ENCODE assay signal across 17 cellular contexts in the genomic region with DNA sequence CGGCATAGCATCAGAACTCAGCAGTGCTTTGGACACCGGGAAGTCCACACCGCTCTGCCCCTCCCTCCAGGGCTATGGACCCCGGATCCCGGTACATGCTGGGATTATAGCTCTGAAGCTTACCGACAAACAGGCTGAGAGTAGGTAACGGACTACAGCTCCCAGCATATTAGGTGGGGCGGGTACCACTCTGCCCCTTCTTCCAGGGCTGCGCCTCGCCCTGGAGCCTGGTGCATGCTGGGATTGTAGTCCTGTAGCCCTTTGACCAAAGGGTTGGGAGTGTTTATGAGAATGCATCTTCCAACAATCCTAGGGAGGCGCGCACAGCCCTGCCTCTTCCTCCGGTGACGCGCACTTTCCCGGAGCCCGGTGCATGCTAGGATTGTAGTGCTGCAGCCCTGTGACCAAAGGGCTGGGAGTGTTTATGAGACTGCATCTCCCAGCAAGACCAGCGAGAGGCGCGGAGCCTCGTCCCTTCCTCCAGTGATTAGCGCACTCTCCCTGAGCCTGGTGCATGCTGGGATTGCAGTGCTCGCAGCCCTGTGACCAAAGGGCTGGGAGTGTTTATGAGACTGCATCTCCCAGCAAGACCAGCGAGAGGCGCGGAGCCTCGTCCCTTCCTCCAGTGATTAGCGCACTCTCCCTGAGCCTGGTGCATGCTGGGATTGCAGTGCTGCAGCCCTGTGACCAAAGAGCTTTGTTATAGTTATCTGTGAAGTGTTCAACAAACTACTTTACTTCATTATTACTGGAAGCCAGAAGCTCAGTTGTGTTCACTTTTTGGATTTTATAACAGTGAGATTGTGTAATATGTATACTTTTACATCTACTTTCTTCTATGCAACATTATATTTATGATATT. TPM values are rescaled to one million over a fixed set of nuclear protein-coding genes. Genes with fewer than 3 reads are reported as not detected.
"Had no signal": no experiment of that assay in that cellular context is flagged by ENCODE, and none has a peak within 500 bp of the region (broad histone marks: within the 10 kb centered on the region; RNA-seq: fewer than 3 reads in every experiment).

No MANE protein-coding gene starts in this region.

RNA-seq across cellular contexts. Expression of a gene that starts 14.7 kb away (rescaled TPM):
- total RNA-seq: chondrocyte, esophagus mucosa, fibroblast of lung, gastroesophageal sphincter, left ventricle myocardium superior, lung, omental fat pad, psoas muscle, right lobe of liver, spleen, subcutaneous adipose tissue, thoracic aorta, transverse colon had no signal
- polyA plus RNA-seq: fibroblast of lung, immature natural killer cell, keratinocyte, lung, psoas muscle, spleen had no signal

RNA-seq across cellular contexts. Expression of a gene that starts 22.6 kb away (rescaled TPM):
- total RNA-seq: chondrocyte, dorsolateral prefrontal cortex, esophagus mucosa, fibroblast of lung, gastroesophageal sphincter, left ventricle myocardium superior, lung, omental fat pad, psoas muscle, right lobe of liver, spleen, subcutaneous adipose tissue, thoracic aorta, transverse colon, ureter had no signal
- polyA plus RNA-seq: fibroblast of lung, immature natural killer cell, keratinocyte, lung, psoas muscle, spleen had no signal
